In genomic region chr12:12398026-12398859, GRCh38 we compare ENCODE assay signal across 8 cellular contexts. TPM values are rescaled to one million over a fixed set of nuclear protein-coding genes. Genes with fewer than 3 reads are reported as not detected.
DNase-seq lines count a peak whose midpoint lies in the region; ATAC-seq and TF ChIP-seq lines count a peak whose summit lies in the region.

No MANE protein-coding gene starts in this region.

- H3K27me3 Mint-ChIP-seq in activated CD4-positive, alpha-beta T cell treated with anti-CD3 and anti-CD28 coated beads, Interleukin-2, amount 10 ng/mL, durations not matched to agents 7 days and 5 days = no peaks in the 10 kb centered on the region

- H3K27ac Mint-ChIP-seq in activated CD4-positive, alpha-beta T cell treated with anti-CD3 and anti-CD28 coated beads, Interleukin-2, amount 10 ng/mL, durations not matched to agents 7 days and 5 days = no peak overlapping the region

- DNase-seq in RKO (ENCODE audit: low spot score) (peak; percentile 31), foreskin fibroblast (peak; percentile 96 to 98), NCI-H2171 (lab: John Stamatoyannopoulos, UW) (no peak), DMS153 treated with DMSO at 0.1 percent for 48 hours (lab: John Stamatoyannopoulos, UW; ENCODE audit: unreplicated experiment) (no peak)
- no peak for DNase-seq in activated CD4-positive, alpha-beta T cell treated with anti-CD3 and anti-CD28 coated beads, Interleukin-2, amount 10 ng/mL, durations not matched to agents 7 days and 5 days

- POLR2A ChIA-PET in activated CD4-positive, alpha-beta T cell treated with anti-CD3 and anti-CD28 coated beads, Interleukin-2, amount 10 ng/mL, durations not matched to agents 7 days and 5 days (lab: Charles Lee) = no interaction called here

- H3K4me1 Mint-ChIP-seq in activated CD4-positive, alpha-beta T cell treated with anti-CD3 and anti-CD28 coated beads, Interleukin-2, amount 10 ng/mL, durations not matched to agents 7 days and 5 days = peaks cover 14% of the 10 kb centered on the region

- peaks cover 23% of the 10 kb centered on the region for H3K36me3 Mint-ChIP-seq in activated CD4-positive, alpha-beta T cell treated with anti-CD3 and anti-CD28 coated beads, Interleukin-2, amount 10 ng/mL, durations not matched to agents 7 days and 5 days (ENCODE audit: low read depth)

- ATAC-seq in HG02571 (IDR thresholded peaks at IDR 0.05; ENCODE audit: unreplicated experiment) = no peak

- peak overlapping the region; percentile 70 for H3K4me2 ChIP-seq in skeletal muscle satellite cell (ENCODE audit: low read length)

- H3K27me3 ChIP-seq in skeletal muscle satellite cell (ENCODE audit: control insufficient read depth, insufficient read depth, low read length) = no peaks in the 10 kb centered on the region

- CTCF ChIA-PET in activated CD4-positive, alpha-beta T cell treated with anti-CD3 and anti-CD28 coated beads, Interleukin-2, amount 10 ng/mL, durations not matched to agents 7 days and 5 days (lab: Charles Lee) = interaction anchor here (0.9 to 1.7 kb wide), 3 partner anchors 12 to 21 kb away, joined by 4 to 5 read pairs (median 4); no protein-coding TSS in a partner anchor

- H3K4me3 ChIP-seq in foreskin fibroblast (ENCODE audit: low read depth in 1 of 2, low read length in 2 of 2) (no peak overlapping the region), skeletal muscle satellite cell (ENCODE audit: low read length) (peak overlapping the region; percentile 32)

- no peak overlapping the region for H3K9ac ChIP-seq in skeletal muscle satellite cell (ENCODE audit: low read depth, low read length)

- H3K9me3 Mint-ChIP-seq in activated CD4-positive, alpha-beta T cell treated with anti-CD3 and anti-CD28 coated beads, Interleukin-2, amount 10 ng/mL, durations not matched to agents 7 days and 5 days = peaks cover 5% of the 10 kb centered on the region

- H3K9me3 ChIP-seq in skeletal muscle satellite cell (replicated peaks; ENCODE audit: low read length) = no peaks in the 10 kb centered on the region

- no peaks in the 10 kb centered on the region for H3K36me3 ChIP-seq in skeletal muscle satellite cell (ENCODE audit: insufficient read depth, low read length)

- peaks cover 22% of the 10 kb centered on the region for H3K4me1 ChIP-seq in skeletal muscle satellite cell (ENCODE audit: control insufficient read depth, insufficient read depth, low read length)

- TF ChIP-seq CTCF in GM12873 (IDR thresholded peaks at IDR 0.05; ENCODE audit: insufficient read depth, low read depth, low read length, missing control alignments) (peak; percentile 17), foreskin fibroblast (IDR thresholded peaks at IDR 0.05; ENCODE audit: low read depth, low read length) (no peak)

- H3K4me3 Mint-ChIP-seq in activated CD4-positive, alpha-beta T cell treated with anti-CD3 and anti-CD28 coated beads, Interleukin-2, amount 10 ng/mL, durations not matched to agents 7 days and 5 days = no peak overlapping the region

RNA-seq across cellular contexts. Expression of gene BORCS5, which starts 41.4 kb away (rescaled TPM):
- 14.0 and 19.3 TPM in 2 replicates for total RNA-seq in skeletal muscle satellite cell (2012; rRNA removed)
- total RNA-seq in activated CD4-positive, alpha-beta T cell treated with anti-CD3 and anti-CD28 coated beads, Interleukin-2, amount 10 ng/mL, durations not matched to agents 7 days and 5 days = 10 to 100 TPM; 25.7 to 28.4 TPM

RNA-seq across cellular contexts. Expression of gene MANSC1, which starts 48.2 kb away (rescaled TPM):
- 2.0 and 2.4 TPM in 2 replicates for total RNA-seq in skeletal muscle satellite cell (2012; rRNA removed)
- under 1 TPM; 0.25 to 0.27 TPM for total RNA-seq in activated CD4-positive, alpha-beta T cell treated with anti-CD3 and anti-CD28 coated beads, Interleukin-2, amount 10 ng/mL, durations not matched to agents 7 days and 5 days

Comparison
In these comparisons a context has a peak if more than half of its experiments do, and no peak if none do; other contexts are left out.
1. DNase-seq: peak in RKO (single experiment) and foreskin fibroblast (2 of 2); none in activated CD4-positive, alpha-beta T cell treated with anti-CD3 and anti-CD28 coated beads, Interleukin-2, amount 10 ng/mL, durations not matched to agents 7 days and 5 days (single experiment), NCI-H2171 (single experiment) and DMS153 treated with DMSO at 0.1 percent for 48 hours (single experiment).